In the genomic region with DNA sequence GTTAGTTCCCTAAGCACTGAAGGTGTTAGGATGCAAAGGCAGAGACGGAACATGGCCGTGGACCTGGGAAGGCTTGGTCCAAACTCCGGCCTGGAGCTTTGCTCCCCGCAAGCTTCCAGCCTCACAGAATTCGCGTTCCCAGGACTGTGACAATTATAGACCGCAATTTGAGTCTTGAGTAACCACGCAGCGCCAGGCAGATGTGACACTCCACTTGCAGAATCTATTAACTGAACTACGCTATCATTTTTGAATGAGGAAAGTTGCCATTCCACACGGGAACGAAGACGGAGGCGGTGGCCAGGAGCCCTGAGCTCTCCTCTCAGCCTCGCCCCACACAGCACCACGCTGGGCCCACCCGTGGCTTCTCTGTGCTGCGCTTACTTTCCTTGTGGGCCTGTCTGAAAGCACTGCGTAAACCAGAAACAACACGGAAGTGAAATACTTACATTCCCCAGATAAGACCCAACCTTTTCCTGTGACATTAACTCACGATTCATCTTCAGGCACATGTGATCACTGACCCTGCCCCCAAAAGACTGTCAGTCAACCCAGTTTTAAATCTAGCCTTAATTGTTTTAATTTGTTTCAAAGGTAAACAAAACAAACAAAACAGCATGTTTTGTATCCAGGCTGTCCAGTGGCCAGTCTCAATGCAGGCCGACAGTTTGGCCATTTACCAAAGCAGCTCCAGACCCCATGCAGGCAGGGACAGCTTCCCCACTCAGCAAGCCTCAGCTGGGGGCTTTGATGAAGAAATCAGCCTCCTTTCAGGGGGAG, we compare ENCODE assay signal across 11 cellular contexts. TPM values are rescaled to one million over a fixed set of nuclear protein-coding genes. Genes with fewer than 3 reads are reported as not detected.
DNase-seq lines count a peak whose midpoint lies in the region; ATAC-seq and TF ChIP-seq lines count a peak whose summit lies in the region.
"Had no signal": no experiment of that assay in that cellular context is flagged by ENCODE, and none has a peak within 500 bp of the region (broad histone marks: within the 10 kb centered on the region; RNA-seq: fewer than 3 reads in every experiment).

No MANE protein-coding gene starts in this region.

- H3K4me3 Mint-ChIP-seq in immature natural killer cell: no peak overlapping the region
- no peak overlapping the region for H3K4me3 Mint-ChIP-seq in activated T-cell treated with anti-CD3 and anti-CD28 coated beads, Interleukin-2, amount 50 U/mL, for 72 hours
- H3K4me3 Mint-ChIP-seq: effector memory CD8-positive, alpha-beta T cell had no signal

- peaks cover 0 to 8% of the 10 kb centered on the region in 2 donors for H3K27me3 ChIP-seq in tibial artery

- H3K27me3 Mint-ChIP-seq in immature natural killer cell (ENCODE audit: low read depth in 3 of 3): peaks cover 2 to 7% (median 6%) of the 10 kb centered on the region in 3 donors
- H3K27me3 Mint-ChIP-seq in activated T-cell treated with anti-CD3 and anti-CD28 coated beads, Interleukin-2, amount 50 U/mL, for 72 hours (ENCODE audit: low read depth): no peaks in the 10 kb centered on the region

- no peaks in the 10 kb centered on the region for H3K9me3 ChIP-seq in tibial artery

- intact Hi-C loops in left cardiac atrium (cut with DNase I) (no loop called here), Right ventricle myocardium inferior (cut with DNase I) (no loop called here), tibial artery (cut with DNase I; ENCODE audit: low total_unique reads) (no loop called here)

- H3K9me3 Mint-ChIP-seq in immature natural killer cell: no peaks in the 10 kb centered on the region
- H3K9me3 Mint-ChIP-seq in activated T-cell treated with anti-CD3 and anti-CD28 coated beads, Interleukin-2, amount 50 U/mL, for 72 hours: no peaks in the 10 kb centered on the region
- H3K9me3 Mint-ChIP-seq: effector memory CD8-positive, alpha-beta T cell had no signal

- H3K4me3 ChIP-seq in tibial artery: no peak overlapping the region

- H3K36me3 ChIP-seq in tibial artery: no peaks in the 10 kb centered on the region

- H3K36me3 Mint-ChIP-seq in immature natural killer cell: no peaks in the 10 kb centered on the region
- no peaks in the 10 kb centered on the region for H3K36me3 Mint-ChIP-seq in activated T-cell treated with anti-CD3 and anti-CD28 coated beads, Interleukin-2, amount 50 U/mL, for 72 hours (ENCODE audit: insufficient read depth in 2 of 2)

- H3K27ac ChIP-seq in tibial artery: no peak overlapping the region

- peaks cover 0 to 27% (median 2%) of the 10 kb centered on the region in 4 donors for H3K4me1 ChIP-seq in tibial artery

- DNase-seq in left cardiac atrium (peak; percentile 15), Right ventricle myocardium inferior (ENCODE audit: missing footprints) (no peak), islet precursor cell (peak; percentile 60), tibial artery (peak; percentile 14 to 48), immature natural killer cell (no peak), DMS153 treated with DMSO at 0.1 percent for 48 hours (lab: John Stamatoyannopoulos, UW; ENCODE audit: unreplicated experiment) (no peak)
- DNase-seq in activated T-cell treated with anti-CD3 and anti-CD28 coated beads, Interleukin-2, amount 50 U/mL, for 72 hours: no peak
- DNase-seq: activated CD8-positive, alpha-beta memory T cell treated with anti-CD3 and anti-CD28 coated beads for 24 hours; DMS79 treated with DMSO at 0.1 percent for 48 hours; effector memory CD8-positive, alpha-beta T cell had no signal

- no peak for TF ChIP-seq CTCF in tibial artery (IDR thresholded peaks at IDR 0.05)

- no peak overlapping the region for H3K27ac Mint-ChIP-seq in immature natural killer cell
- H3K27ac Mint-ChIP-seq in activated T-cell treated with anti-CD3 and anti-CD28 coated beads, Interleukin-2, amount 50 U/mL, for 72 hours: no peak overlapping the region

- no peaks in the 10 kb centered on the region for H3K4me1 Mint-ChIP-seq in immature natural killer cell
- no peaks in the 10 kb centered on the region for H3K4me1 Mint-ChIP-seq in activated T-cell treated with anti-CD3 and anti-CD28 coated beads, Interleukin-2, amount 50 U/mL, for 72 hours (ENCODE audit: low read depth)

- ATAC-seq in left cardiac atrium (no peak), Right ventricle myocardium inferior (no peak), SK-N-SH treated with all-trans-retinoic acid at 6 μM for 48 hours (0 out of 3 replicates have a peak, but pooled peaks have one; percentile 8)
- ATAC-seq in activated T-cell treated with anti-CD3 and anti-CD28 coated beads, Interleukin-2, amount 50 U/mL, for 72 hours (replicated peaks in 1 of 2): no peak
- ATAC-seq: effector memory CD8-positive, alpha-beta T cell had no signal

TF ChIP-seq in SK-N-SH treated with all-trans-retinoic acid at 6 μM for 48 hours, 23 proteins besides CTCF, POLR2A, EP300 and RAD21:
- TF ChIP-seq, protein P1, sequence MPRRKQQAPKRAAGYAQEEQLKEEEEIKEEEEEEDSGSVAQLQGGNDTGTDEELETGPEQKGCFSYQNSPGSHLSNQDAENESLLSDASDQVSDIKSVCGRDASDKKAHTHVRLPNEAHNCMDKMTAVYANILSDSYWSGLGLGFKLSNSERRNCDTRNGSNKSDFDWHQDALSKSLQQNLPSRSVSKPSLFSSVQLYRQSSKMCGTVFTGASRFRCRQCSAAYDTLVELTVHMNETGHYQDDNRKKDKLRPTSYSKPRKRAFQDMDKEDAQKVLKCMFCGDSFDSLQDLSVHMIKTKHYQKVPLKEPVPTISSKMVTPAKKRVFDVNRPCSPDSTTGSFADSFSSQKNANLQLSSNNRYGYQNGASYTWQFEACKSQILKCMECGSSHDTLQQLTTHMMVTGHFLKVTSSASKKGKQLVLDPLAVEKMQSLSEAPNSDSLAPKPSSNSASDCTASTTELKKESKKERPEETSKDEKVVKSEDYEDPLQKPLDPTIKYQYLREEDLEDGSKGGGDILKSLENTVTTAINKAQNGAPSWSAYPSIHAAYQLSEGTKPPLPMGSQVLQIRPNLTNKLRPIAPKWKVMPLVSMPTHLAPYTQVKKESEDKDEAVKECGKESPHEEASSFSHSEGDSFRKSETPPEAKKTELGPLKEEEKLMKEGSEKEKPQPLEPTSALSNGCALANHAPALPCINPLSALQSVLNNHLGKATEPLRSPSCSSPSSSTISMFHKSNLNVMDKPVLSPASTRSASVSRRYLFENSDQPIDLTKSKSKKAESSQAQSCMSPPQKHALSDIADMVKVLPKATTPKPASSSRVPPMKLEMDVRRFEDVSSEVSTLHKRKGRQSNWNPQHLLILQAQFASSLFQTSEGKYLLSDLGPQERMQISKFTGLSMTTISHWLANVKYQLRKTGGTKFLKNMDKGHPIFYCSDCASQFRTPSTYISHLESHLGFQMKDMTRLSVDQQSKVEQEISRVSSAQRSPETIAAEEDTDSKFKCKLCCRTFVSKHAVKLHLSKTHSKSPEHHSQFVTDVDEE (CRISPR knock-in tag; IDR thresholded peaks at IDR 0.05): no peak
- no peak for TF ChIP-seq ZNF70 (CRISPR knock-in tag; IDR thresholded peaks at IDR 0.05)
- TF ChIP-seq ESRRG (CRISPR knock-in tag; IDR thresholded peaks at IDR 0.05): no peak
- TF ChIP-seq, protein P2, sequence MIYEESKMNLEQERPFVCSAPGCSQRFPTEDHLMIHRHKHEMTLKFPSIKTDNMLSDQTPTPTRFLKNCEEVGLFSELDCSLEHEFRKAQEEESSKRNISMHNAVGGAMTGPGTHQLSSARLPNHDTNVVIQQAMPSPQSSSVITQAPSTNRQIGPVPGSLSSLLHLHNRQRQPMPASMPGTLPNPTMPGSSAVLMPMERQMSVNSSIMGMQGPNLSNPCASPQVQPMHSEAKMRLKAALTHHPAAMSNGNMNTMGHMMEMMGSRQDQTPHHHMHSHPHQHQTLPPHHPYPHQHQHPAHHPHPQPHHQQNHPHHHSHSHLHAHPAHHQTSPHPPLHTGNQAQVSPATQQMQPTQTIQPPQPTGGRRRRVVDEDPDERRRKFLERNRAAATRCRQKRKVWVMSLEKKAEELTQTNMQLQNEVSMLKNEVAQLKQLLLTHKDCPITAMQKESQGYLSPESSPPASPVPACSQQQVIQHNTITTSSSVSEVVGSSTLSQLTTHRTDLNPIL (CRISPR knock-in tag; IDR thresholded peaks at IDR 0.05; ENCODE audit: low read depth): no peak
- no peak for TF ChIP-seq TOX (CRISPR knock-in tag; IDR thresholded peaks at IDR 0.05; ENCODE audit: borderline replicate concordance)
- no peak for TF ChIP-seq ARNTL (CRISPR knock-in tag; IDR thresholded peaks at IDR 0.05; ENCODE audit: borderline replicate concordance, low read depth)
- TF ChIP-seq SNAI2 (CRISPR knock-in tag; IDR thresholded peaks at IDR 0.05): no peak
- no peak for TF ChIP-seq ZC3H10 (CRISPR knock-in tag; IDR thresholded peaks at IDR 0.05)
- TF ChIP-seq, protein P3, sequence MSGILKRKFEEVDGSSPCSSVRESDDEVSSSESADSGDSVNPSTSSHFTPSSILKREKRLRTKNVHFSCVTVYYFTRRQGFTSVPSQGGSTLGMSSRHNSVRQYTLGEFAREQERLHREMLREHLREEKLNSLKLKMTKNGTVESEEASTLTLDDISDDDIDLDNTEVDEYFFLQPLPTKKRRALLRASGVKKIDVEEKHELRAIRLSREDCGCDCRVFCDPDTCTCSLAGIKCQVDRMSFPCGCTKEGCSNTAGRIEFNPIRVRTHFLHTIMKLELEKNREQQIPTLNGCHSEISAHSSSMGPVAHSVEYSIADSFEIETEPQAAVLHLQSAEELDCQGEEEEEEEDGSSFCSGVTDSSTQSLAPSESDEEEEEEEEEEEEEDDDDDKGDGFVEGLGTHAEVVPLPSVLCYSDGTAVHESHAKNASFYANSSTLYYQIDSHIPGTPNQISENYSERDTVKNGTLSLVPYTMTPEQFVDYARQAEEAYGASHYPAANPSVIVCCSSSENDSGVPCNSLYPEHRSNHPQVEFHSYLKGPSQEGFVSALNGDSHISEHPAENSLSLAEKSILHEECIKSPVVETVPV (CRISPR knock-in tag; IDR thresholded peaks at IDR 0.05): no peak
- TF ChIP-seq BACH2 (CRISPR knock-in tag; IDR thresholded peaks at IDR 0.05; ENCODE audit: borderline replicate concordance): no peak
- no peak for TF ChIP-seq ZNF8 (CRISPR knock-in tag; IDR thresholded peaks at IDR 0.05)
- TF ChIP-seq TCF4 (CRISPR knock-in tag; IDR thresholded peaks at IDR 0.05; ENCODE audit: borderline replicate concordance): no peak
- no peak for TF ChIP-seq GLIS3 (CRISPR knock-in tag; IDR thresholded peaks at IDR 0.05)
- no peak for TF ChIP-seq PPARA (CRISPR knock-in tag; IDR thresholded peaks at IDR 0.05; ENCODE audit: borderline replicate concordance)
- TF ChIP-seq CSDC2 (CRISPR knock-in tag; IDR thresholded peaks at IDR 0.05): no peak
- TF ChIP-seq OSR1 (CRISPR knock-in tag; IDR thresholded peaks at IDR 0.05): no peak
- TF ChIP-seq ISL1 (CRISPR knock-in tag; IDR thresholded peaks at IDR 0.05): no peak
- TF ChIP-seq RARB (CRISPR knock-in tag; IDR thresholded peaks at IDR 0.05): no peak
- no peak for TF ChIP-seq ZFP3 (CRISPR knock-in tag; IDR thresholded peaks at IDR 0.05)

RNA-seq across cellular contexts. Expression of a gene that starts 16.1 kb away (rescaled TPM):
- 10 to 100 TPM; 29.8 to 35.2 TPM for total RNA-seq in left cardiac atrium
- total RNA-seq in Right ventricle myocardium inferior: 18.7 TPM
- not detected for polyA plus RNA-seq in immature natural killer cell
- total RNA-seq in activated T-cell treated with anti-CD3 and anti-CD28 coated beads, Interleukin-2, amount 50 U/mL, for 72 hours: under 1 TPM in 1 of 2 donors, not detected in 1; 0.49 TPM

Comparison
In these comparisons a context has a peak if more than half of its experiments do, and no peak if none do; other contexts are left out.
1. DNase-seq: peak in left cardiac atrium (single experiment), islet precursor cell (single experiment) and tibial artery (2 of 2); none in Right ventricle myocardium inferior (single experiment), immature natural killer cell (0 of 3), DMS153 treated with DMSO at 0.1 percent for 48 hours (single experiment) and activated T-cell treated with anti-CD3 and anti-CD28 coated beads, Interleukin-2, amount 50 U/mL, for 72 hours (0 of 2).
2. RNA of a gene that starts 16.1 kb away (total RNA-seq): 29.8 to 35.2 TPM in left cardiac atrium and 18.7 TPM in Right ventricle myocardium inferior (single experiment); 0.49 TPM in activated T-cell treated with anti-CD3 and anti-CD28 coated beads, Interleukin-2, amount 50 U/mL, for 72 hours; every median in the first group is over 10 times any median in the second.